Comparison of ENCODE assay signal across 8 cellular contexts in genomic region chr22:46056169-46057041, GRCh38.
DNase-seq lines count a peak whose midpoint lies in the region; ATAC-seq and TF ChIP-seq lines count a peak whose summit lies in the region.

No MANE protein-coding gene starts in this region.

- no peak for ATAC-seq in natural killer cell
- ATAC-seq in HG03378 (IDR thresholded peaks at IDR 0.05; ENCODE audit: unreplicated experiment) = no peak
- ATAC-seq in GM18861 (IDR thresholded peaks at IDR 0.05; ENCODE audit: unreplicated experiment) = no peak

- POLR2A ChIA-PET in BJ (lab: Charles Lee) = interaction anchor here (0.6 to 1.0 kb wide), 4 partner anchors 14 to 44 kb away, joined by 4 to 16 read pairs (median 5); no protein-coding TSS in a partner anchor

- H3K27ac ChIP-seq in endodermal cell (ENCODE audit: low read depth, low read length) = no peak overlapping the region

- H3K9ac ChIP-seq in Loucy (ENCODE audit: low read depth, low read length, poor library complexity, severe bottlenecking) = peak overlapping the region; percentile 98
- no peak overlapping the region for H3K9ac ChIP-seq in endodermal cell (ENCODE audit: extremely low read depth, low read length, poor library complexity, severe bottlenecking)

- DNase-seq in BJ (ENCODE audit: low read depth) (no peak), endodermal cell (peak; percentile 38), natural killer cell (no peak), hepatic stellate cell (ENCODE audit: low spot score) (no peak), NCI-H345 treated with DMSO at 0.1 percent for 48 hours (lab: John Stamatoyannopoulos, UW; ENCODE audit: unreplicated experiment) (no peak)

- WGBS in endodermal cell (ENCODE audit: insufficient coverage in 1 of 2, insufficient read length in 1 of 2), 2 experiments = 96% methylated on average over 11 to 22 of the region's 22 CpGs

- H3K4me2 ChIP-seq in Loucy (ENCODE audit: low read depth, low read length, poor library complexity, severe bottlenecking) = peak overlapping the region; percentile 81

- H3K4me3 Mint-ChIP-seq in endodermal cell (no peak overlapping the region), natural killer cell (no peak overlapping the region)

- H3K27me3 Mint-ChIP-seq in endodermal cell (ENCODE audit: insufficient read depth) (peaks cover 12% of the 10 kb centered on the region), natural killer cell (ENCODE audit: low read depth in 2 of 2) (no peaks in the 10 kb centered on the region)

- intact Hi-C loops in natural killer cell (cut with micrococcal nuclease) = loop anchor here (10.0 kb wide), 1 partner anchor 228 kb away; no protein-coding TSS in a partner anchor

- peaks cover 74% of the 10 kb centered on the region for H3K4me1 ChIP-seq in Loucy (ENCODE audit: insufficient read depth, low read length, poor library complexity, severe bottlenecking)
- H3K4me1 ChIP-seq in endodermal cell (ENCODE audit: control insufficient read depth, insufficient read depth, low read length) = no peaks in the 10 kb centered on the region

- 0 out of 2 replicates have a peak, but pooled peaks cover 3% of the 10 kb centered on the region for H3F3A ChIP-seq in Loucy (ENCODE audit: low read depth)

- CTCF ChIA-PET in BJ (lab: Yijun Ruan, JAX) = interaction anchor here (0.9 to 2.9 kb wide), 4 partner anchors 12 to 49 kb away, joined by 3 to 14 read pairs (median 4); no protein-coding TSS in a partner anchor

- no peak overlapping the region for H2AFZ ChIP-seq in Loucy (ENCODE audit: low read length)

- peaks cover 96% of the 10 kb centered on the region for H3K79me2 ChIP-seq in Loucy (ENCODE audit: insufficient read depth, low read length)

- H3K9me3 Mint-ChIP-seq in endodermal cell (no peaks in the 10 kb centered on the region), natural killer cell (no peaks in the 10 kb centered on the region)

- H3K27me3 ChIP-seq in BJ (ENCODE audit: control insufficient read depth, insufficient read depth, low read length) = no peaks in the 10 kb centered on the region
- H3K27me3 ChIP-seq in Loucy (ENCODE audit: insufficient read depth, low read length, poor library complexity, severe bottlenecking) = no peaks in the 10 kb centered on the region
- peaks cover 27% of the 10 kb centered on the region for H3K27me3 ChIP-seq in endodermal cell (ENCODE audit: control insufficient read depth, insufficient read depth, low read length, poor library complexity, severe bottlenecking)

- H3K36me3 Mint-ChIP-seq in endodermal cell (ENCODE audit: low read depth) = no peaks in the 10 kb centered on the region
- H3K36me3 Mint-ChIP-seq in natural killer cell = no peaks in the 10 kb centered on the region

- peak overlapping the region; percentile 62 for H3K4me3 ChIP-seq in BJ (ENCODE audit: low read depth, low read length)
- peak overlapping the region; percentile 84 for H3K4me3 ChIP-seq in Loucy (ENCODE audit: low read length, poor library complexity, severe bottlenecking)
- H3K4me3 ChIP-seq in endodermal cell (ENCODE audit: low read length) = no peak overlapping the region

- TF ChIP-seq CTCF in BJ (IDR thresholded peaks at IDR 0.05; ENCODE audit: insufficient read depth, low read depth, low read length) = no peak
- TF ChIP-seq CTCF in Loucy (conservative IDR thresholded peaks at IDR 0.05; ENCODE audit: low read length) = no peak
- TF ChIP-seq CTCF in endodermal cell (conservative IDR thresholded peaks at IDR 0.05) = no peak
- TF ChIP-seq CTCF in natural killer cell (IDR thresholded peaks at IDR 0.05) = no peak

- H3K4me1 Mint-ChIP-seq in endodermal cell = peaks cover 7% of the 10 kb centered on the region
- peaks cover 42 to 43% of the 10 kb centered on the region in 2 donors for H3K4me1 Mint-ChIP-seq in natural killer cell

- H3K9me2 ChIP-seq in Loucy (replicated peaks; ENCODE audit: low read depth, low read length) = no peaks in the 10 kb centered on the region

- no peaks in the 10 kb centered on the region for H4K20me1 ChIP-seq in Loucy (ENCODE audit: insufficient read depth, low read length, poor library complexity, severe bottlenecking)

- H3K9me3 ChIP-seq in Loucy (ENCODE audit: insufficient read depth, low read depth, low read length) (no peaks in the 10 kb centered on the region), endodermal cell (ENCODE audit: control insufficient read depth, low read length) (no peaks in the 10 kb centered on the region)

- H3K27ac Mint-ChIP-seq in endodermal cell (no peak overlapping the region), natural killer cell (peak overlapping the region; percentile 87 to 93)

- H3K36me3 ChIP-seq in BJ (ENCODE audit: control insufficient read depth, insufficient read depth, low read length) (no peaks in the 10 kb centered on the region), Loucy (ENCODE audit: insufficient read depth, low read length) (no peaks in the 10 kb centered on the region), endodermal cell (ENCODE audit: control insufficient read depth, insufficient read depth, low read length) (no peaks in the 10 kb centered on the region)
